8 cellular contexts compared by ENCODE assay signal in genomic region chr22:20205964-20206708, GRCh38. TPM values are rescaled to one million over a fixed set of nuclear protein-coding genes. Genes with fewer than 3 reads are reported as not detected.
DNase-seq lines count a peak whose midpoint lies in the region; ATAC-seq and TF ChIP-seq lines count a peak whose summit lies in the region.

No MANE protein-coding gene starts in this region.

- intact Hi-C loops in CD4-positive, alpha-beta T cell (cut with DNase I, micrococcal nuclease): loop anchor here in 1 of 2 experiments (5.0 kb wide), 2 partner anchors 61 to 74 kb away; partner anchors contain the start of genes RTN4R and ZDHHC8
- intact Hi-C loops in stomach (cut with DNase I; ENCODE audit: low total_unique reads): no loop called here

- peak overlapping the region; percentile 54 to 61 for H3K4me3 ChIP-seq in esophagus (ENCODE audit: low read depth in 1 of 2, low read length in 2 of 2)
- peak overlapping the region; percentile 54 to 71 (median 62) for H3K4me3 ChIP-seq in stomach

- H3K4me1 ChIP-seq in esophagus (ENCODE audit: control insufficient read depth in 2 of 2, insufficient read depth in 2 of 2, low read length in 1 of 2): peaks cover 9 to 19% of the 10 kb centered on the region in 2 donors
- peaks cover 49 to 84% (median 74%) of the 10 kb centered on the region in 4 donors for H3K4me1 ChIP-seq in stomach

- H3K9me3 Mint-ChIP-seq in CD4-positive, alpha-beta T cell: no peaks in the 10 kb centered on the region
- no peaks in the 10 kb centered on the region for H3K9me3 Mint-ChIP-seq in natural killer cell treated with Interleukin-12 subunit alpha and Interleukin-12 subunit beta and Interleukin-15 and Interleukin-18, amount 100 ng/mL, for 72 hours

- CTCF ChIA-PET in CD4-positive, alpha-beta T cell (lab: Charles Lee): no interaction called here

- 21 to 22% methylated on average over 12 of the region's 12 CpGs for WGBS in esophagus, 2 donors
- WGBS in stomach, 5 donors: 12 to 27% (median 16%) methylated on average over 9 to 12 of the region's 12 CpGs

- TF ChIP-seq EP300 in stomach (IDR thresholded peaks at IDR 0.05): no peak

- peak; percentile 38 to 72 (median 60) for DNase-seq in CD4-positive, alpha-beta T cell
- DNase-seq in NCI-H82 (lab: John Stamatoyannopoulos, UW): peak; percentile 81
- DNase-seq in activated CD8-positive, alpha-beta memory T cell treated with anti-CD3 and anti-CD28 coated beads for 24 hours: peak; percentile 84
- peak; percentile 71 for DNase-seq in natural killer cell treated with Interleukin-12 subunit alpha and Interleukin-12 subunit beta and Interleukin-15 and Interleukin-18, amount 100 ng/mL, for 72 hours (ENCODE audit: low spot score)
- peak; percentile 75 for DNase-seq in stomach

- H3K27me3 Mint-ChIP-seq in CD4-positive, alpha-beta T cell: no peaks in the 10 kb centered on the region
- H3K27me3 Mint-ChIP-seq in natural killer cell treated with Interleukin-12 subunit alpha and Interleukin-12 subunit beta and Interleukin-15 and Interleukin-18, amount 100 ng/mL, for 72 hours: no peaks in the 10 kb centered on the region

- H3K4me1 Mint-ChIP-seq in CD4-positive, alpha-beta T cell (ENCODE audit: low read depth): peaks cover 27% of the 10 kb centered on the region
- H3K4me1 Mint-ChIP-seq in natural killer cell treated with Interleukin-12 subunit alpha and Interleukin-12 subunit beta and Interleukin-15 and Interleukin-18, amount 100 ng/mL, for 72 hours (ENCODE audit: low read depth in 2 of 2): peaks cover 13 to 23% of the 10 kb centered on the region in 2 donors

- peak; percentile 97 for ATAC-seq in CD4-positive, alpha-beta T cell (ENCODE audit: poor library complexity)
- ATAC-seq in GM21619 (IDR thresholded peaks at IDR 0.05; ENCODE audit: unreplicated experiment) (peak; percentile 72), HG03439 (IDR thresholded peaks at IDR 0.05; ENCODE audit: unreplicated experiment) (no peak)
- peak; percentile 84 to 86 for ATAC-seq in natural killer cell treated with Interleukin-12 subunit alpha and Interleukin-12 subunit beta and Interleukin-15 and Interleukin-18, amount 100 ng/mL, for 72 hours

- no peaks in the 10 kb centered on the region for H3K27me3 ChIP-seq in CD4-positive, alpha-beta T cell (ENCODE audit: control insufficient read depth, insufficient read depth, low read length)
- no peaks in the 10 kb centered on the region for H3K27me3 ChIP-seq in esophagus (ENCODE audit: control insufficient read depth in 1 of 2, insufficient read depth in 2 of 2, low read length in 2 of 2)
- H3K27me3 ChIP-seq in stomach: peaks cover 0 to 7% (median 0%) of the 10 kb centered on the region in 3 donors

- H3K9me3 ChIP-seq in CD4-positive, alpha-beta T cell (ENCODE audit: control insufficient read depth, low read length): no peaks in the 10 kb centered on the region
- H3K9me3 ChIP-seq in esophagus (ENCODE audit: control insufficient read depth in 2 of 2, insufficient read depth in 1 of 2, low read depth in 1 of 2, low read length in 1 of 2): no peaks in the 10 kb centered on the region
- no peaks in the 10 kb centered on the region for H3K9me3 ChIP-seq in stomach

- H3K27ac Mint-ChIP-seq in CD4-positive, alpha-beta T cell: peak overlapping the region; percentile 90
- peak overlapping the region; percentile 79 to 91 for H3K27ac Mint-ChIP-seq in natural killer cell treated with Interleukin-12 subunit alpha and Interleukin-12 subunit beta and Interleukin-15 and Interleukin-18, amount 100 ng/mL, for 72 hours

- H3K27ac ChIP-seq in CD4-positive, alpha-beta T cell (ENCODE audit: low read depth, low read length): peak overlapping the region; percentile 70
- H3K27ac ChIP-seq in esophagus (ENCODE audit: low read depth in 2 of 2, low read length in 1 of 2): peak overlapping the region; percentile 24 to 71
- peak overlapping the region; percentile 72 to 91 (median 86) for H3K27ac ChIP-seq in stomach

- POLR2A ChIA-PET in CD4-positive, alpha-beta T cell (lab: Charles Lee): interaction anchor here (1.0 to 2.1 kb wide), 3 partner anchors 9 to 49 kb away, joined by 3 to 8 read pairs (median 4); no protein-coding TSS in a partner anchor

- TF ChIP-seq POLR2A in stomach (IDR thresholded peaks at IDR 0.05): peak in 1 of 4 donors; percentile 10

- no peak for TF ChIP-seq CTCF in CD4-positive, alpha-beta T cell (IDR thresholded peaks at IDR 0.05)
- peak in 1 of 7 experiments; percentile 18 for TF ChIP-seq CTCF in stomach (IDR thresholded peaks at IDR 0.05)

- peaks cover 4% of the 10 kb centered on the region for H3K36me3 Mint-ChIP-seq in CD4-positive, alpha-beta T cell (ENCODE audit: low read depth)
- no peaks in the 10 kb centered on the region for H3K36me3 Mint-ChIP-seq in natural killer cell treated with Interleukin-12 subunit alpha and Interleukin-12 subunit beta and Interleukin-15 and Interleukin-18, amount 100 ng/mL, for 72 hours

- H3K36me3 ChIP-seq in esophagus (ENCODE audit: control insufficient read depth in 2 of 2, insufficient read depth in 2 of 2, low read length in 1 of 2) (no peaks in the 10 kb centered on the region), stomach (no peaks in the 10 kb centered on the region)

- H3K4me3 Mint-ChIP-seq in CD4-positive, alpha-beta T cell: peak overlapping the region; percentile 97
- H3K4me3 Mint-ChIP-seq in natural killer cell treated with Interleukin-12 subunit alpha and Interleukin-12 subunit beta and Interleukin-15 and Interleukin-18, amount 100 ng/mL, for 72 hours: peak overlapping the region; percentile 82

RNA-seq across cellular contexts. Expression of gene CCDC188, which starts 55.3 kb away (rescaled TPM):
- not detected for total RNA-seq in CD4-positive, alpha-beta T cell
- under 1 TPM; 0.35 to 0.65 TPM for polyA plus RNA-seq in esophagus
- total RNA-seq in natural killer cell treated with Interleukin-12 subunit alpha and Interleukin-12 subunit beta and Interleukin-15 and Interleukin-18, amount 100 ng/mL, for 72 hours: under 1 TPM in 1 of 2 donors, not detected in 1; 0.36 TPM
- total RNA-seq in stomach: 10 to 100 TPM in 1 of 5 donors, 1 to 10 TPM in 1, under 1 TPM in 2, not detected in 1; 0.37 to 40.8 (median 2.1) TPM
- polyA plus RNA-seq in stomach: 1 to 10 TPM in 1 of 3 donors, under 1 TPM in 2; 0.10 to 2.7 (median 0.76) TPM
